In the genomic region with DNA sequence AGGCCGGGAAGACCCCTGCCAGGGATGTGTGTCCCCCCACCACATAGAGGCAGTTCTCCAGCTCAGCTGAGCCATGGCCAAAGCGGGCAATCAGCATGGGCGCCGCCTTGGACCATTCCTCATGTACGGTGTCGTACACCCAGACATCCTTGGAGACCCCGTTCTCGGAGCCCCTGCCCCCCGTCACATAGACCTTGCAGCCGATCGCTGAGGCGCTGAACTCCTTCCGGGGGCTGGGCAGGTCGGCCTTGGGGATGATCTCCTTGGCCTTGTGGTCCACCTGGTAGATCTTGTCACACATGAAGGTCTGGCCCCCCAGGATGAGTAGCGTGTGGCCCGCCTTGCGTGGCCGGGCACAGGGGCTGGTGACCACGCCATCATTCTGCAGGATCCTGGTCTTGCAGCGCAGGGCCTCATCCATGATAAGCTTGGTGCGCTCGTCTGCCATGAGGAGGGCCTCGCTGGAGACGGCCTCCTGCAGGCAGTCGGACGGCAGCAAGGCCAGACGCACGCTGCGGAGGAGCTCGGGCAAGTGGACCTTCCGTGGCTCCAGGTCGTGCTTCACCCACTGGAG, we compare ENCODE assay signal across 31 cellular contexts.
"Had no signal": no experiment of that assay in that cellular context is flagged by ENCODE, and none has a peak within 500 bp of the region (broad histone marks: within the 10 kb centered on the region; RNA-seq: fewer than 3 reads in every experiment).

No MANE protein-coding gene starts in this region.

- H3K9me3 ChIP-seq: colonic mucosa had no signal

- ATAC-seq: activated CD4-positive, CD25-positive, alpha-beta regulatory T cell treated with anti-CD3 and anti-CD28 coated beads, Interleukin-2, amount 50 U/mL, for 24 hours; activated CD8-positive, alpha-beta T cell treated with anti-CD3 and anti-CD28 coated beads for 36 hours; activated T-cell treated with anti-CD3 and anti-CD28 coated beads, Interleukin-2, amount 50 U/mL, for 4 hours; activated T-helper 17 cell treated with anti-CD3 and anti-CD28 coated beads, Interleukin-2, amount 50 U/mL, for 72 hours; esophagus mucosa; T-helper 17 cell had no signal

- H3K27ac ChIP-seq: brain microvascular endothelial cell, colonic mucosa, dorsolateral prefrontal cortex, WERI-Rb-1 had no signal

- H3K4me1 ChIP-seq: colonic mucosa had no signal

- FAIRE-seq: astrocyte, bronchial epithelial cell, frontal cortex had no signal

- DNase-seq: activated B cell treated with CpG ODN at 0.5 μM for 24 hours; activated CD4-positive, alpha-beta T cell treated with anti-CD3 and anti-CD28 coated beads for 48 hours; activated CD4-positive, alpha-beta T cell treated with anti-CD3 and anti-CD28 coated beads, Interleukin-2, amount 50 U/mL, for 1 hour; activated CD4-positive, alpha-beta T cell treated with anti-CD3 and anti-CD28 coated beads, Interleukin-2, amount 50 U/mL, for 48 hours; activated CD8-positive, alpha-beta memory T cell treated with anti-CD3 and anti-CD28 coated beads for 24 hours; activated CD8-positive, alpha-beta T cell treated with anti-CD3 and anti-CD28 coated beads for 36 hours; activated effector memory CD4-positive, alpha-beta T cell treated with Interleukin-2 at 50 U/mL for 16 hours; activated gamma-delta T cell treated with Interleukin-2 at 50 U/mL for 16 hours; activated naive CD4-positive, alpha-beta T cell treated with anti-CD3 and anti-CD28 coated beads, Interleukin-2, amount 50 U/mL, for 16 hours; activated naive CD4-positive, alpha-beta T cell treated with Interleukin-2 at 50 U/mL for 16 hours; activated T-cell treated with anti-CD3 and anti-CD28 coated beads, Interleukin-2, amount 50 U/mL, for 4 hours; amniotic stem cell; anterior cingulate cortex; brain microvascular endothelial cell; central memory CD4-positive, alpha-beta T cell; cerebellar nuclear complex; colonic mucosa; dorsolateral prefrontal cortex; effector memory CD4-positive, alpha-beta T cell; endodermal cell; foreskin fibroblast; T-helper 1 cell; T-helper 17 cell; T1000; WERI-Rb-1 had no signal

- H3K27me3 ChIP-seq: brain microvascular endothelial cell, colonic mucosa, dorsolateral prefrontal cortex had no signal

- H3K36me3 ChIP-seq: brain microvascular endothelial cell, colonic mucosa had no signal

- H3K4me3 ChIP-seq: colonic mucosa, dorsolateral prefrontal cortex had no signal
